In genomic region chr18:51137051-51137729, GRCh38 we compare ENCODE assay signal across 21 cellular contexts.
DNase-seq lines count a peak whose midpoint lies in the region; ATAC-seq and TF ChIP-seq lines count a peak whose summit lies in the region.
"Had no signal": no experiment of that assay in that cellular context is flagged by ENCODE, and none has a peak within 500 bp of the region (broad histone marks: within the 10 kb centered on the region; RNA-seq: fewer than 3 reads in every experiment).

No MANE protein-coding gene starts in this region.

- no peak overlapping the region for H3K4me3 Mint-ChIP-seq in chondrocyte (ENCODE audit: unreplicated experiment)
- H3K4me3 Mint-ChIP-seq: activated CD4-positive, alpha-beta T cell treated with anti-CD3 and anti-CD28 coated beads for 36 hours; activated naive CD8-positive, alpha-beta T cell treated with anti-CD3 and anti-CD28 coated beads for 36 hours; CD8-positive, alpha-beta T cell; HFFc6; mesothelial cell of epicardium had no signal

- H3K36me3 ChIP-seq in ES-I3 (ENCODE audit: insufficient read depth, low read length) (no peaks in the 10 kb centered on the region), NT2/D1 (ENCODE audit: insufficient read depth, insufficient read length, low read length) (no peaks in the 10 kb centered on the region), testis (ENCODE audit: low read depth, missing control alignments) (no peaks in the 10 kb centered on the region)

- H3K9me3 ChIP-seq in ES-I3 (ENCODE audit: control insufficient read depth, insufficient read depth, low read length) (no peaks in the 10 kb centered on the region), NT2/D1 (ENCODE audit: insufficient read depth, low read length) (no peaks in the 10 kb centered on the region), testis (no peaks in the 10 kb centered on the region)

- in situ Hi-C loops in G401 (cut with HindIII; ENCODE audit: low sequenced_read_pairs), result no loop called here

- ATAC-seq in HG03432 (IDR thresholded peaks at IDR 0.05; ENCODE audit: unreplicated experiment), result no peak
- ATAC-seq: activated CD4-positive, alpha-beta T cell treated with anti-CD3 and anti-CD28 coated beads for 36 hours; CD8-positive, alpha-beta T cell; left colon had no signal

- H3K4me1 ChIP-seq in ES-I3 (ENCODE audit: insufficient read depth, low read length), result peaks cover 19% of the 10 kb centered on the region
- peaks cover 6% of the 10 kb centered on the region for H3K4me1 ChIP-seq in NT2/D1 (ENCODE audit: insufficient read depth, insufficient read length)
- no peaks in the 10 kb centered on the region for H3K4me1 ChIP-seq in testis

- H3K4me3 ChIP-seq in NT2/D1 (ENCODE audit: insufficient read length, low read depth), result no peak overlapping the region
- H3K4me3 ChIP-seq in testis, result peak overlapping the region; percentile 19 to 32

- no peaks in the 10 kb centered on the region for H3K27me3 ChIP-seq in NT2/D1 (ENCODE audit: insufficient read depth, insufficient read length)
- no peaks in the 10 kb centered on the region for H3K27me3 ChIP-seq in testis

- no peaks in the 10 kb centered on the region for H3K36me3 Mint-ChIP-seq in chondrocyte (ENCODE audit: low read depth)
- H3K36me3 Mint-ChIP-seq: activated naive CD8-positive, alpha-beta T cell treated with anti-CD3 and anti-CD28 coated beads for 36 hours; CD8-positive, alpha-beta T cell; mesothelial cell of epicardium had no signal

- TF ChIP-seq CTCF in chondrocyte (IDR thresholded peaks at IDR 0.05) (no peak), testis (IDR thresholded peaks at IDR 0.05) (no peak)

- DNase-seq in NT2/D1 (ENCODE audit: low read depth, low spot score) (no peak), chondrocyte (ENCODE audit: low spot score) (no peak), testis (peak; percentile 48), NCI-H1417 (lab: John Stamatoyannopoulos, UW) (no peak), G401 (ENCODE audit: low spot score) (no peak)
- DNase-seq: activated CD4-positive, alpha-beta T cell treated with anti-CD3 and anti-CD28 coated beads for 36 hours; activated naive CD8-positive, alpha-beta T cell treated with anti-CD3 and anti-CD28 coated beads for 36 hours; DMS79 treated with DMSO at 0.1 percent for 48 hours; HFFc6; KG1; left colon; NCI-H1092 treated with DMSO at 0.1 percent for 48 hours; NCI-H2081 treated with DMSO at 0.1 percent for 48 hours; NCI-H446 treated with DMSO at 0.1 percent for 48 hours; stimulated activated CD4-positive, alpha-beta T cell treated with anti-CD3 and anti-CD28 coated beads, Interleukin-1b, Interleukin-23, amount 100 ng/mL, for 48 hours; stimulated activated naive CD4-positive, alpha-beta T cell; SW 1271 had no signal

- H3K9ac ChIP-seq in ES-I3 (ENCODE audit: low read depth, low read length) (peak overlapping the region; percentile 5; the same call in 1 of the 2 replicates), NT2/D1 (ENCODE audit: insufficient read length, low read depth) (peak overlapping the region; percentile 33)

- H3K27me3 Mint-ChIP-seq in chondrocyte (ENCODE audit: low read depth), result no peaks in the 10 kb centered on the region
- H3K27me3 Mint-ChIP-seq: activated CD4-positive, alpha-beta T cell treated with anti-CD3 and anti-CD28 coated beads for 36 hours; activated naive CD8-positive, alpha-beta T cell treated with anti-CD3 and anti-CD28 coated beads for 36 hours had no signal

- intact Hi-C loops in testis (cut with DNase I; ENCODE audit: low total_unique reads), result no loop called here

- no peak for TF ChIP-seq POLR2A in testis (IDR thresholded peaks at IDR 0.05)

- WGBS in testis, 2 donors, result 63 to 70% methylated on average over 14 to 21 of the region's 21 CpGs

- H3K9me3 Mint-ChIP-seq in chondrocyte (ENCODE audit: low read depth), result peaks cover 2% of the 10 kb centered on the region
- H3K9me3 Mint-ChIP-seq: HFFc6 had no signal

- H3K4me1 Mint-ChIP-seq in chondrocyte (ENCODE audit: low read depth), result peaks cover 36% of the 10 kb centered on the region
- H3K4me1 Mint-ChIP-seq: mesothelial cell of epicardium had no signal

- peak overlapping the region; percentile 54 for H3K27ac Mint-ChIP-seq in chondrocyte (ENCODE audit: unreplicated experiment)
- H3K27ac Mint-ChIP-seq: activated CD4-positive, alpha-beta T cell treated with anti-CD3 and anti-CD28 coated beads for 36 hours; activated naive CD8-positive, alpha-beta T cell treated with anti-CD3 and anti-CD28 coated beads for 36 hours; CD8-positive, alpha-beta T cell; HFFc6; mesothelial cell of epicardium had no signal

- H3K27ac ChIP-seq in testis, result no peak overlapping the region
